8 cellular contexts compared by ENCODE assay signal in genomic region chr10:95246582-95247051, GRCh38. TPM values are rescaled to one million over a fixed set of nuclear protein-coding genes. Genes with fewer than 3 reads are reported as not detected.
A peak's percentile ranks its signal among the peaks of the same experiment; 100 is the strongest.
DNase-seq lines count a peak whose midpoint lies in the region; ATAC-seq and TF ChIP-seq lines count a peak whose summit lies in the region.

No MANE protein-coding gene starts in this region.

- ATAC-seq in HG03196 (IDR thresholded peaks at IDR 0.05; ENCODE audit: unreplicated experiment), result no peak

- no peaks in the 10 kb centered on the region for H3K27me3 ChIP-seq in cardiac muscle cell

- H3K36me3 ChIP-seq in cardiac muscle cell, result peaks cover 18% of the 10 kb centered on the region

- H3K27ac ChIP-seq in RWPE1 (peak overlapping the region; percentile 58), cardiac muscle cell (peak overlapping the region; percentile 73)

- peaks cover 20% of the 10 kb centered on the region for H3K4me1 ChIP-seq in cardiac muscle cell (ENCODE audit: low read depth)

- TF ChIP-seq CTCF in RWPE1 (conservative IDR thresholded peaks at IDR 0.05; ENCODE audit: low read depth) (peak; percentile 83), cardiac muscle cell (IDR thresholded peaks at IDR 0.05; ENCODE audit: low read depth, low read length) (peak; percentile 73), retinal pigment epithelial cell (conservative IDR thresholded peaks at IDR 0.05; ENCODE audit: low read depth, low read length) (peak; percentile 82)

- no peaks in the 10 kb centered on the region for H3K9me3 ChIP-seq in cardiac muscle cell (ENCODE audit: low read depth)

- H3K4me3 ChIP-seq in cardiac muscle cell (no peak overlapping the region), retinal pigment epithelial cell (ENCODE audit: low read length) (no peak overlapping the region)

- POLR2A ChIA-PET in RWPE1 (lab: Yijun Ruan, JAX; ENCODE audit: low non-redundant PET), result no interaction called here

- CTCF ChIA-PET in RWPE1 (lab: Yijun Ruan, JAX), result interaction anchor here (0.6 to 3.1 kb wide), 15 partner anchors 8 to 822 kb away, joined by 3 to 36 read pairs (median 4); no protein-coding TSS in a partner anchor

- DNase-seq in NCI-H526 (lab: John Stamatoyannopoulos, UW) (peak; percentile 15 to 76), NCI-H526 treated with DMSO at 0.1 percent for 48 hours (lab: John Stamatoyannopoulos, UW) (no peak), HT1080 (ENCODE audit: low read depth) (peak; percentile 71), RWPE1 (ENCODE audit: low spot score) (no peak), cardiac muscle cell (ENCODE audit: low read depth in 1 of 2, low spot score in 1 of 2) (peak; percentile 87 to 92), retinal pigment epithelial cell (ENCODE audit: low read depth) (no peak)
- peak; percentile 60 for DNase-seq in activated gamma-delta T cell treated with anti-CD3 and anti-CD28 coated beads, Interleukin-2, amount 50 U/mL, for 16 hours (ENCODE audit: low read depth)

RNA-seq across cellular contexts. Expression of gene PDLIM1, which starts 44.2 kb away (rescaled TPM):
- total RNA-seq in HT1080 (2014; rRNA removed; shearing (Covaris generic)), result 11.4 and 17.9 TPM in 2 replicates
- 80.7 and 84.4 TPM in 2 replicates for polyA plus RNA-seq in HT1080 (2015; cell fraction: cytosol; rRNA removed)
- 36.5 and 45.3 TPM in 2 replicates for polyA plus RNA-seq in HT1080 (2015; cell fraction: nucleus; rRNA removed)
- total RNA-seq in cardiac muscle cell, result 75.7 and 96.3 TPM in 2 replicates
- polyA plus RNA-seq in cardiac muscle cell, result 286 and 335 TPM in 2 replicates

RNA-seq across cellular contexts. Expression of gene ACSM6, which starts 52.6 kb away (rescaled TPM):
- total RNA-seq in HT1080 (2014; rRNA removed; shearing (Covaris generic)), result not detected in 2 replicates
- not detected in 2 replicates for polyA plus RNA-seq in HT1080 (2015; cell fraction: cytosol; rRNA removed)
- polyA plus RNA-seq in HT1080 (2015; cell fraction: nucleus; rRNA removed), result not detected in 2 replicates
- not detected in 2 replicates for total RNA-seq in cardiac muscle cell
- 0.16 TPM in 1 of 2 replicates, not detected in the other for polyA plus RNA-seq in cardiac muscle cell

Comparison
In these comparisons a context has a peak if more than half of its experiments do, and no peak if none do; other contexts are left out.
1. DNase-seq: peak in NCI-H526 (2 of 2), HT1080 (single experiment), activated gamma-delta T cell treated with anti-CD3 and anti-CD28 coated beads, Interleukin-2, amount 50 U/mL, for 16 hours (single experiment) and cardiac muscle cell (2 of 2); none in NCI-H526 treated with DMSO at 0.1 percent for 48 hours (single experiment), RWPE1 (single experiment) and retinal pigment epithelial cell (single experiment).
2. Peak in every context shown above with its lines, with median percentiles within 50 percentile points of each other: CTCF ChIP-seq.